In the genomic region with DNA sequence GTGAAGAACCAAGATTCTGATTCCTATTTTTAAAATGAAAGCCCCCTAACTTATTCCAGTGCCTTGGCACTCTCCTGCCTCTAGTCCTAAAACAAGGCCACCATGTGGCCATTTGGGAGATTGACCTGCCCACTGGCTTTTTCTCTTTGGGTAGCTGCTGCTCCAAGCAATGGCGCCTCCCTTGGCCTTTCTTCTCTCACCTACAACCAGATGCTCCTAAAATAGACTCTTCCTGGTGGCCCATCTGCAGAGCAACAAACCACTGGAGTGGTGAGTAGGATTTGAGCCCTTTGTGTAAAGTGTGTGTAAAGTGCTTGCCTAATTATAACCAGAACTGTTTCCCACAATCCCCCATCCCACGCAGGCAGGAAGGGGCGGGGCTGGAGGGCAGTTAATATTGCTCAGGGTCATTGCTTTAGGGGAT, we compare ENCODE assay signal across 10 cellular contexts.
DNase-seq lines count a peak whose midpoint lies in the region; ATAC-seq and TF ChIP-seq lines count a peak whose summit lies in the region.
"Had no signal": no experiment of that assay in that cellular context is flagged by ENCODE, and none has a peak within 500 bp of the region (broad histone marks: within the 10 kb centered on the region; RNA-seq: fewer than 3 reads in every experiment).

No MANE protein-coding gene starts in this region.

- H4K91ac ChIP-seq in mesenchymal stem cell (ENCODE audit: low read length), result no peak overlapping the region

- no peaks in the 10 kb centered on the region for H4K20me1 ChIP-seq in Karpas-422 (ENCODE audit: insufficient read depth, low read depth, low read length)

- no peak overlapping the region for H2BK15ac ChIP-seq in mesenchymal stem cell (ENCODE audit: low read depth, poor library complexity, severe bottlenecking)

- H3K27me3 ChIP-seq in Karpas-422 (ENCODE audit: low read length) (no peaks in the 10 kb centered on the region), mesenchymal stem cell (ENCODE audit: control insufficient read depth in 1 of 2, insufficient read depth in 1 of 2, low read length in 2 of 2) (no peaks in the 10 kb centered on the region)
- H3K27me3 ChIP-seq: pancreas had no signal

- no peak overlapping the region for H3K23ac ChIP-seq in mesenchymal stem cell (ENCODE audit: low read length in 2 of 2)

- no peak overlapping the region for H2BK12ac ChIP-seq in mesenchymal stem cell (ENCODE audit: low read length in 2 of 2)

- H2AK5ac ChIP-seq in mesenchymal stem cell (ENCODE audit: low read length, severe bottlenecking), result no peak overlapping the region

- H3K36me3 ChIP-seq in Karpas-422 (ENCODE audit: insufficient read depth, low read length) (no peaks in the 10 kb centered on the region), mesenchymal stem cell (ENCODE audit: control insufficient read depth in 1 of 2, insufficient read depth in 2 of 2, low read depth in 1 of 2, low read length in 2 of 2) (peaks cover 0 to 13% of the 10 kb centered on the region in 2 experiments)
- H3K36me3 ChIP-seq: pancreas had no signal

- H3K9me3 ChIP-seq in Karpas-422 (ENCODE audit: low read length) (no peaks in the 10 kb centered on the region), mesenchymal stem cell (ENCODE audit: control insufficient read depth, low read length) (no peaks in the 10 kb centered on the region)
- H3K9me3 ChIP-seq: pancreas had no signal

- H3K4me1 ChIP-seq in Karpas-422 (ENCODE audit: low read length), result peaks cover 4% of the 10 kb centered on the region; the same call in 1 of the 2 replicates
- peaks cover 4% of the 10 kb centered on the region for H3K4me1 ChIP-seq in mesenchymal stem cell (ENCODE audit: control insufficient read depth, insufficient read depth, low read depth, low read length)
- H3K4me1 ChIP-seq: pancreas had no signal

- DNase-seq in ELF-1 (ENCODE audit: low read depth, low spot score) (peak; percentile 74), Karpas-422 (peak; percentile 61), mesenchymal stem cell (peak; percentile 10), foreskin melanocyte (no peak), medulla oblongata (ENCODE audit: extremely low spot score) (no peak)
- DNase-seq: amygdala, pancreas had no signal

- WGBS in mesenchymal stem cell, result no CpG with 5 or more reads among the region's 3 CpGs

- H3K9me2 ChIP-seq in Karpas-422 (replicated peaks; ENCODE audit: insufficient read depth, low read length), result no peaks in the 10 kb centered on the region

- H3K27ac ChIP-seq in Karpas-422 (ENCODE audit: low read length) (no peak overlapping the region), mesenchymal stem cell (ENCODE audit: low read length, poor library complexity, severe bottlenecking) (no peak overlapping the region)
- H3K27ac ChIP-seq: pancreas had no signal

- no peak overlapping the region for H3K14ac ChIP-seq in mesenchymal stem cell (ENCODE audit: low read length in 2 of 2)

- H2AFZ ChIP-seq in Karpas-422 (ENCODE audit: low read length) (no peak overlapping the region), mesenchymal stem cell (ENCODE audit: low read depth, low read length) (no peak overlapping the region)

- no peak for ATAC-seq in HG02763 (IDR thresholded peaks at IDR 0.05; ENCODE audit: unreplicated experiment)
- no peak for ATAC-seq in HG03520 (IDR thresholded peaks at IDR 0.05; ENCODE audit: unreplicated experiment)

- no peak overlapping the region for H3K9ac ChIP-seq in Karpas-422 (ENCODE audit: low read length)
- H3K9ac ChIP-seq in mesenchymal stem cell (ENCODE audit: low read length), result no peak overlapping the region

- H3K4me2 ChIP-seq in Karpas-422 (ENCODE audit: low read depth, low read length, poor library complexity, severe bottlenecking), result no peak overlapping the region
- no peak overlapping the region for H3K4me2 ChIP-seq in mesenchymal stem cell (ENCODE audit: low read length, poor library complexity, severe bottlenecking)

- peaks cover 39% of the 10 kb centered on the region for H3K79me1 ChIP-seq in mesenchymal stem cell (replicated peaks; ENCODE audit: low read length, poor library complexity, severe bottlenecking)

- H2BK5ac ChIP-seq in mesenchymal stem cell (ENCODE audit: low read depth, low read length, poor library complexity, severe bottlenecking), result no peak overlapping the region

- no peak overlapping the region for H3K4me3 ChIP-seq in Karpas-422 (ENCODE audit: low read length)
- no peak overlapping the region for H3K4me3 ChIP-seq in WI38 (ENCODE audit: low read depth, low read length)
- no peak overlapping the region for H3K4me3 ChIP-seq in mesenchymal stem cell (ENCODE audit: insufficient read depth in 1 of 2, low read depth in 1 of 2, low read length in 2 of 2)
- H3K4me3 ChIP-seq: pancreas had no signal

- H2BK120ac ChIP-seq in mesenchymal stem cell (ENCODE audit: low read depth, low read length), result no peak overlapping the region

- no peaks in the 10 kb centered on the region for H3K79me2 ChIP-seq in Karpas-422 (ENCODE audit: low read length)

- no peak overlapping the region for H4K8ac ChIP-seq in mesenchymal stem cell (ENCODE audit: low read length)

- no peak overlapping the region for H3K18ac ChIP-seq in mesenchymal stem cell (ENCODE audit: low read depth in 1 of 2, low read length in 2 of 2)

- TF ChIP-seq CTCF in WI38 (IDR thresholded peaks at IDR 0.05; ENCODE audit: low read depth, low read length), result peak; percentile 42

- H3K4ac ChIP-seq in mesenchymal stem cell (ENCODE audit: low read depth in 1 of 2, low read length in 2 of 2), result no peak overlapping the region

Comparison
In these comparisons a context has a peak if more than half of its experiments do, and no peak if none do; other contexts are left out.
1. DNase-seq: peak in ELF-1 (single experiment), Karpas-422 (single experiment) and mesenchymal stem cell (single experiment); none in foreskin melanocyte (single experiment) and medulla oblongata (single experiment).